ENCODE assay signal across 8 cellular contexts in genomic region chr10:11863353-11864105, GRCh38. TPM values are rescaled to one million over a fixed set of nuclear protein-coding genes. Genes with fewer than 3 reads are reported as not detected.
DNase-seq lines count a peak whose midpoint lies in the region; ATAC-seq and TF ChIP-seq lines count a peak whose summit lies in the region.

No MANE protein-coding gene starts in this region.

- H3K9ac ChIP-seq in neural progenitor cell, result no peak overlapping the region

- H2AFZ ChIP-seq in neural progenitor cell (replicated peaks), result no peak overlapping the region

- H3K4me1 ChIP-seq in neural progenitor cell, result peaks cover 6% of the 10 kb centered on the region

- DNase-seq in NCI-H2107 (lab: John Stamatoyannopoulos, UW) (peak; percentile 9), left colon (no peak), LoVo (ENCODE audit: low spot score) (no peak), neural progenitor cell (ENCODE audit: low spot score) (no peak), DMS153 (lab: John Stamatoyannopoulos, UW) (no peak)
- DNase-seq in central memory CD4-positive, alpha-beta T cell, result peak; percentile 50

- H3F3A ChIP-seq in neural progenitor cell (ENCODE audit: low read depth), result no peaks in the 10 kb centered on the region

- no peaks in the 10 kb centered on the region for H3K9me3 ChIP-seq in neural progenitor cell (ENCODE audit: low read depth)

- H3K27me3 Mint-ChIP-seq in neural progenitor cell (ENCODE audit: insufficient read depth, low read depth), result peaks cover 2% of the 10 kb centered on the region

- H3K4me2 ChIP-seq in neural progenitor cell, result no peak overlapping the region

- no peaks in the 10 kb centered on the region for H3K36me3 ChIP-seq in neural progenitor cell

- H3K27ac Mint-ChIP-seq in neural progenitor cell, result no peak overlapping the region

- TF ChIP-seq CTCF in neural progenitor cell (IDR thresholded peaks at IDR 0.05), result no peak

- H3K27ac ChIP-seq in neural progenitor cell, result no peak overlapping the region

- no peaks in the 10 kb centered on the region for H3K36me3 Mint-ChIP-seq in neural progenitor cell

- H3K9me3 Mint-ChIP-seq in neural progenitor cell, result no peaks in the 10 kb centered on the region

- peak; percentile 99 for ATAC-seq in GM18511 (IDR thresholded peaks at IDR 0.05; ENCODE audit: unreplicated experiment)
- ATAC-seq in HG02571 (IDR thresholded peaks at IDR 0.05; ENCODE audit: unreplicated experiment), result peak; percentile 93
- no peak for ATAC-seq in left colon

- H3K4me3 ChIP-seq in neural progenitor cell, result no peak overlapping the region

- intact Hi-C loops in left colon (cut with DNase I, micrococcal nuclease), result no loop called here

- no peaks in the 10 kb centered on the region for H3K27me3 ChIP-seq in neural progenitor cell

- H3K4me3 Mint-ChIP-seq in neural progenitor cell, result no peak overlapping the region

- no peaks in the 10 kb centered on the region for H3K79me2 ChIP-seq in neural progenitor cell (ENCODE audit: low read depth)

- H4K20me1 ChIP-seq in neural progenitor cell (ENCODE audit: low read depth), result no peaks in the 10 kb centered on the region

- H3K4me1 Mint-ChIP-seq in neural progenitor cell, result peaks cover 9% of the 10 kb centered on the region

RNA-seq across cellular contexts. Expression of gene PROSER2, which starts 40.4 kb away (rescaled TPM):
- total RNA-seq in left colon (10 to 100 TPM; 10.3 to 11.3 TPM), neural progenitor cell (ENCODE audit: low replicate concordance) (2.0 and 2.3 TPM in 2 replicates)

Comparison
In these comparisons a context has a peak if more than half of its experiments do, and no peak if none do; other contexts are left out.
1. DNase-seq: peak in NCI-H2107 (single experiment) and central memory CD4-positive, alpha-beta T cell (single experiment); none in left colon (0 of 2), LoVo (single experiment), neural progenitor cell (single experiment) and DMS153 (single experiment).